ENCODE assay signal across 8 cellular contexts in the genomic region with DNA sequence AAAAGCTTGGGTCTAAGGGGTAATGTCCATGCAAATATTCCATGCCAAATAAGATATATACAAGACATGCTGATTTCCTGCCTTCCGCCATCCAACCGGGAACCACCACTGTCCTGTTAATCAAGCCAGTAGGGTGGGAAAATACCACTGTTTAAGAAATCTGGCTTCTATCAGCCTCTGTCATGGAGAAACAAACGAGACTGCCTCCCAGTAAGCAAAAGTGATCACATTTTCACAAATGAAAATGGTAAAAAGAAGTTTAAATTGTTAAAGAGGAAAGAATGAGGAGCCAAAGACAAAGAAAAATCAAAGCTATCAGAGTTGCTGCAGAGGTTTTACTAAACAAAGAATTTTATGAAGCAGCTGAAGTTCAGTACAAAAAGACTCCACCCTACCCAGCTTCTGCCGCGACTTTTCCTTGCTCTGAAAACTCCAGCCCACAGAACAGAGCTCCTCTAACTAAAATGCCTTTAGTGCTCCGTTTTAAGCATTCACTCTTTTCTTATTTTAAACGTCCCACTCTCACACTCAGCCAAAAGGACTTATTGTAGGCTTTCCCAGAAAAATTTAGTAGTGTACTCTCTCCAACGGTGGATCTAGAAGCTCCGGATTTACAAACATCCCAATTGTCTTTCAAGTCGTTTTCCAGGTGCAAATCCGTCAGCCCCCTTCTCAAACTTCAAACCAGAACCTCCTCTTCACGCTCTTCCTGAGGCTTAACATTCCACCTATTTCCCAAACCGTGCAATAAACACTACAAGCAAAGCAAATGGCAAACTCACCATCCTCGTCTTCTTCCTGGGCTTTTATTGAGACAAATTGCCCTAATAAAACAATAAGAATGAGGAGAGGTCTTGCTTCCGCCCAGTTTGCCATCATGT. TPM values are rescaled to one million over a fixed set of nuclear protein-coding genes. Genes with fewer than 3 reads are reported as not detected.
A peak's percentile ranks its signal among the peaks of the same experiment; 100 is the strongest.
DNase-seq lines count a peak whose midpoint lies in the region; ATAC-seq and TF ChIP-seq lines count a peak whose summit lies in the region.

No MANE protein-coding gene starts in this region.

- H3K36me3 ChIP-seq in ES-I3 (ENCODE audit: insufficient read depth, low read length) (no peaks in the 10 kb centered on the region), iPS DF 6.9 (ENCODE audit: control insufficient read depth, insufficient read depth, low read length) (no peaks in the 10 kb centered on the region)

- peak overlapping the region; percentile 44 for H3K4me3 Mint-ChIP-seq in activated naive CD8-positive, alpha-beta T cell treated with anti-CD3 and anti-CD28 coated beads, Interleukin-2, amount 10 ng/mL, durations not matched to agents 7 days and 5 days
- no peak overlapping the region for H3K4me3 Mint-ChIP-seq in natural killer cell

- no peak for TF ChIP-seq CTCF in natural killer cell (IDR thresholded peaks at IDR 0.05)

- POLR2A ChIA-PET in activated naive CD8-positive, alpha-beta T cell treated with anti-CD3 and anti-CD28 coated beads, Interleukin-2, amount 10 ng/mL, durations not matched to agents 7 days and 5 days (lab: Charles Lee), result interaction anchor here (0.6 to 0.7 kb wide), 2 partner anchors 36 to 82 kb away, joined by 3 read pairs; no protein-coding TSS in a partner anchor

- H3K9me3 ChIP-seq in ES-I3 (ENCODE audit: control insufficient read depth, insufficient read depth, low read length), result no peaks in the 10 kb centered on the region
- no peaks in the 10 kb centered on the region for H3K9me3 ChIP-seq in iPS DF 6.9 (ENCODE audit: control insufficient read depth, insufficient read depth, low read length)

- peaks cover 21% of the 10 kb centered on the region for H3K27me3 Mint-ChIP-seq in activated naive CD8-positive, alpha-beta T cell treated with anti-CD3 and anti-CD28 coated beads, Interleukin-2, amount 10 ng/mL, durations not matched to agents 7 days and 5 days
- peaks cover 5 to 9% of the 10 kb centered on the region in 2 donors for H3K27me3 Mint-ChIP-seq in natural killer cell (ENCODE audit: low read depth in 2 of 2)

- peaks cover 7% of the 10 kb centered on the region for H3K4me1 Mint-ChIP-seq in activated naive CD8-positive, alpha-beta T cell treated with anti-CD3 and anti-CD28 coated beads, Interleukin-2, amount 10 ng/mL, durations not matched to agents 7 days and 5 days
- no peaks in the 10 kb centered on the region for H3K4me1 Mint-ChIP-seq in natural killer cell

- no peak for ATAC-seq in activated naive CD8-positive, alpha-beta T cell treated with anti-CD3 and anti-CD28 coated beads, Interleukin-2, amount 10 ng/mL, durations not matched to agents 7 days and 5 days (ENCODE audit: low read depth)
- ATAC-seq in sciatic nerve (peak; percentile 78), natural killer cell (no peak)

- H3K9me3 Mint-ChIP-seq in activated naive CD8-positive, alpha-beta T cell treated with anti-CD3 and anti-CD28 coated beads, Interleukin-2, amount 10 ng/mL, durations not matched to agents 7 days and 5 days, result no peaks in the 10 kb centered on the region
- H3K9me3 Mint-ChIP-seq in natural killer cell, result peaks cover 4 to 11% of the 10 kb centered on the region in 2 donors

- H3K4me3 ChIP-seq in iPS DF 6.9 (ENCODE audit: low read length), result peak overlapping the region; percentile 49; the same call in 1 of the 2 replicates

- no peaks in the 10 kb centered on the region for H3K27me3 ChIP-seq in iPS DF 6.9 (ENCODE audit: control insufficient read depth, insufficient read depth, low read length)

- H3K36me3 Mint-ChIP-seq in activated naive CD8-positive, alpha-beta T cell treated with anti-CD3 and anti-CD28 coated beads, Interleukin-2, amount 10 ng/mL, durations not matched to agents 7 days and 5 days, result no peaks in the 10 kb centered on the region
- H3K36me3 Mint-ChIP-seq in natural killer cell, result no peaks in the 10 kb centered on the region

- intact Hi-C loops in sciatic nerve (cut with DNase I) (no loop called here), natural killer cell (cut with micrococcal nuclease) (no loop called here)

- H3K27ac Mint-ChIP-seq in activated naive CD8-positive, alpha-beta T cell treated with anti-CD3 and anti-CD28 coated beads, Interleukin-2, amount 10 ng/mL, durations not matched to agents 7 days and 5 days, result no peak overlapping the region
- H3K27ac Mint-ChIP-seq in natural killer cell, result no peak overlapping the region

- peak overlapping the region; percentile 97 for H3K9ac ChIP-seq in ES-I3 (ENCODE audit: low read depth, low read length)

- DNase-seq in activated naive CD8-positive, alpha-beta T cell treated with anti-CD3 and anti-CD28 coated beads, Interleukin-2, amount 10 ng/mL, durations not matched to agents 7 days and 5 days, result no peak
- no peak for DNase-seq in iPS DF 6.9 (ENCODE audit: low read depth, low spot score)
- DNase-seq in sciatic nerve (ENCODE audit: low spot score), result no peak
- no peak for DNase-seq in HPDE6-E6E7 (ENCODE audit: extremely low spot score)
- no peak for DNase-seq in germinal center (ENCODE audit: low spot score)
- DNase-seq in activated CD4-positive, alpha-beta T cell treated with anti-CD3 and anti-CD28 coated beads for 1 hour, result no peak
- DNase-seq in natural killer cell, result no peak

- H3K4me1 ChIP-seq in ES-I3 (ENCODE audit: insufficient read depth, low read length) (no peaks in the 10 kb centered on the region), iPS DF 6.9 (ENCODE audit: control insufficient read depth, insufficient read depth, low read length) (no peaks in the 10 kb centered on the region)

- no CpG with 5 or more reads among the region's 15 CpGs for WGBS in iPS DF 6.9 (ENCODE audit: insufficient coverage, insufficient read length)

- H3K27ac ChIP-seq in iPS DF 6.9 (ENCODE audit: low read length), result no peak overlapping the region

RNA-seq across cellular contexts. Expression of a gene that starts 0.6 kb away (rescaled TPM):
- 1 to 10 TPM; 2.2 to 2.3 TPM for total RNA-seq in activated naive CD8-positive, alpha-beta T cell treated with anti-CD3 and anti-CD28 coated beads, Interleukin-2, amount 10 ng/mL, durations not matched to agents 7 days and 5 days
- total RNA-seq in sciatic nerve (45.7 TPM), natural killer cell (under 1 TPM; 0.38 to 0.68 (median 0.63) TPM)

Comparison
In these comparisons a context has a peak if more than half of its experiments do, and no peak if none do; other contexts are left out.
1. RNA of a gene that starts 0.6 kb away (total RNA-seq): 45.7 TPM in sciatic nerve (single experiment); 2.2 to 2.3 TPM in activated naive CD8-positive, alpha-beta T cell treated with anti-CD3 and anti-CD28 coated beads, Interleukin-2, amount 10 ng/mL, durations not matched to agents 7 days and 5 days and 0.38 to 0.68 TPM in natural killer cell; every median in the first group is over 10 times any median in the second.